10 cellular contexts compared by ENCODE assay signal in the genomic region with DNA sequence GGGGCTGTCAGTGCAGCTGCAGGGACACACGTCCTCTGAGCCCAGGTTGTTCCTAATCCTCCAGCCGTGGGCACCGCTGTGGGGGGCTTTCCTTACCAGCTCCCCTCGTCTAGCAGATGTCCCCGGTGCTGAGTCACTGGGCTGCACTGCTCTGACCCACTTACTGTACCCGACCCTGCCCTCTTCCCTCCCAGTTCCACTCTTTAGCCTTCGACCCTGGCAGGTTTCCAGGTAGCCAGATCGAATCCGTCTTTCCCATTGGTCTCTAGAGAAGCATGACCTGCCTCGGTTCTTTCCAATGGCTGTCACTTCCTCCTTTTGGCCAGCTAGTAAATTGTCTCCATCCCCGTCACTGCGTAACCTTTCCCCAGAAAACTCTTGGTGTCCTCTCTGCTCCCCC. TPM values are rescaled to one million over a fixed set of nuclear protein-coding genes. Genes with fewer than 3 reads are reported as not detected.
DNase-seq lines count a peak whose midpoint lies in the region; ATAC-seq and TF ChIP-seq lines count a peak whose summit lies in the region.
"Had no signal": no experiment of that assay in that cellular context is flagged by ENCODE, and none has a peak within 500 bp of the region (broad histone marks: within the 10 kb centered on the region; RNA-seq: fewer than 3 reads in every experiment).

No MANE protein-coding gene starts in this region.

- DNase-seq in heart left ventricle (peak in 2 of 5 donors; percentile 47 to 53), left ventricle myocardium superior (no peak), transverse colon (no peak), GF-D8 (lab: John Stamatoyannopoulos, UW) (no peak)
- DNase-seq in central memory CD8-positive, alpha-beta T cell (ENCODE audit: low spot score in 2 of 2) = no peak
- DNase-seq: hippocampal formation, NCI-H1048 had no signal

- H3K9ac ChIP-seq in mucosa of rectum (ENCODE audit: low read depth in 1 of 2, low read length in 2 of 2) = no peak overlapping the region

- H3K27ac ChIP-seq in heart left ventricle = peak overlapping the region in 11 of 12 donors; percentile 20 to 90 (median 79)
- H3K27ac ChIP-seq in mucosa of rectum (ENCODE audit: low read depth in 2 of 2, low read length in 2 of 2) = peak overlapping the region; percentile 62 to 79
- peak overlapping the region; percentile 69 to 90 (median 86) for H3K27ac ChIP-seq in transverse colon

- H3K27me3 ChIP-seq in heart left ventricle (no peaks in the 10 kb centered on the region), mucosa of rectum (ENCODE audit: control insufficient read depth in 2 of 2, insufficient read depth in 2 of 2, low read length in 2 of 2) (no peaks in the 10 kb centered on the region), transverse colon (no peaks in the 10 kb centered on the region)

- H3K9me3 ChIP-seq in heart left ventricle (no peaks in the 10 kb centered on the region), mucosa of rectum (ENCODE audit: control insufficient read depth in 2 of 2, low read length in 2 of 2) (no peaks in the 10 kb centered on the region), transverse colon (no peaks in the 10 kb centered on the region)

- no peak for TF ChIP-seq CTCF in heart left ventricle (IDR thresholded peaks at IDR 0.05)
- TF ChIP-seq CTCF in transverse colon (IDR thresholded peaks at IDR 0.05) = no peak

- peaks cover 9 to 74% (median 56%) of the 10 kb centered on the region in 12 donors for H3K4me1 ChIP-seq in heart left ventricle
- H3K4me1 ChIP-seq in mucosa of rectum (ENCODE audit: control insufficient read depth in 2 of 2, insufficient read depth in 2 of 2, low read length in 2 of 2) = peaks cover 10 to 16% of the 10 kb centered on the region in 2 donors
- H3K4me1 ChIP-seq in transverse colon = peaks cover 13 to 48% (median 29%) of the 10 kb centered on the region in 4 donors

- H3K9me3 Mint-ChIP-seq in central memory CD8-positive, alpha-beta T cell = no peaks in the 10 kb centered on the region

- H3K36me3 Mint-ChIP-seq in central memory CD8-positive, alpha-beta T cell (ENCODE audit: insufficient read depth) = peaks cover 36% of the 10 kb centered on the region

- ATAC-seq in heart left ventricle (peak in 1 of 4 donors; percentile 3), left ventricle myocardium superior (no peak), GM19467 (IDR thresholded peaks at IDR 0.05; ENCODE audit: unreplicated experiment) (no peak), GM21528 (IDR thresholded peaks at IDR 0.05; ENCODE audit: low FRiP score, unreplicated experiment) (no peak)
- no peak for ATAC-seq in central memory CD8-positive, alpha-beta T cell (replicated peaks; ENCODE audit: extremely low read depth, poor library complexity, severe bottlenecking)

- no peak for TF ChIP-seq POLR2A in heart left ventricle (IDR thresholded peaks at IDR 0.05)
- TF ChIP-seq POLR2A in transverse colon (IDR thresholded peaks at IDR 0.05) = no peak

- no peak for TF ChIP-seq EP300 in transverse colon (IDR thresholded peaks at IDR 0.05; ENCODE audit: low read depth)

- H3K4me1 Mint-ChIP-seq in central memory CD8-positive, alpha-beta T cell = peaks cover 57% of the 10 kb centered on the region

- H3K4me3 ChIP-seq in heart left ventricle = no peak overlapping the region
- no peak overlapping the region for H3K4me3 ChIP-seq in mucosa of rectum (ENCODE audit: low read length in 2 of 2)
- no peak overlapping the region for H3K4me3 ChIP-seq in transverse colon

- H3K27ac Mint-ChIP-seq in central memory CD8-positive, alpha-beta T cell (ENCODE audit: low read depth) = peak overlapping the region; percentile 98

- peak overlapping the region; percentile 73 for H3K4me3 Mint-ChIP-seq in central memory CD8-positive, alpha-beta T cell

- 54 to 70% (median 64%) methylated on average over 12 of the region's 12 CpGs for WGBS in heart left ventricle, 4 donors
- 73 to 74% methylated on average over 3 to 12 of the region's 12 CpGs for WGBS in transverse colon (ENCODE audit: low coverage in 1 of 2), 2 donors

- H3K36me3 ChIP-seq in heart left ventricle = peaks cover 0 to 30% (median 13%) of the 10 kb centered on the region in 9 donors
- H3K36me3 ChIP-seq in mucosa of rectum (ENCODE audit: control insufficient read depth in 2 of 2, insufficient read depth in 2 of 2, low read length in 2 of 2) = peaks cover 9 to 11% of the 10 kb centered on the region in 2 donors
- peaks cover 0 to 6% (median 0%) of the 10 kb centered on the region in 4 donors for H3K36me3 ChIP-seq in transverse colon

- intact Hi-C loops in heart left ventricle (cut with DNase I) (loop anchor here in 1 of 10 donors (10.0 kb wide), 1 partner anchor 152 kb away; no protein-coding TSS in a partner anchor), left ventricle myocardium superior (cut with micrococcal nuclease) (no loop called here), transverse colon (cut with DNase I; ENCODE audit: low total_unique reads) (no loop called here)

- H3K27me3 Mint-ChIP-seq in central memory CD8-positive, alpha-beta T cell = no peaks in the 10 kb centered on the region

- in situ Hi-C loops in transverse colon (cut with MboI; ENCODE audit: low pct_ligation_motif_present in 1 of 4, low pct_unique_long_range_greater_than_20kb in 1 of 4, low sequenced_read_pairs in 3 of 4) = no loop called here

RNA-seq across cellular contexts. Expression of gene ELK3, which starts 48.4 kb away (rescaled TPM):
- total RNA-seq in heart left ventricle (10 to 100 TPM; 14.3 to 42.3 (median 18.6) TPM), left ventricle myocardium superior (21.1 TPM), transverse colon (10 to 100 TPM in 1 of 4 donors, 1 to 10 TPM in 3; 2.2 to 11.3 (median 5.3) TPM)
- 10 to 100 TPM in 1 of 2 donors, 1 to 10 TPM in 1; 5.7 to 20.7 TPM for polyA plus RNA-seq in heart left ventricle
